In genomic region chr20:46022411-46023147, GRCh38 we compare ENCODE assay signal across 1 cellular context.
TF ChIP-seq lines count a peak whose summit lies in the region.

No MANE protein-coding gene starts in this region.

TF ChIP-seq in HEK293, 187 proteins besides CTCF, POLR2A, EP300 and RAD21 (continued from another document):
- TF ChIP-seq ZXDB (tag by site-specific recombination; IDR thresholded peaks at IDR 0.05), result no peak
- peak; percentile 89 for TF ChIP-seq EGR2 (tag by site-specific recombination; IDR thresholded peaks at IDR 0.05; ENCODE audit: low read depth)
- peak; percentile 31; the same call in 1 of the 2 replicates for TF ChIP-seq ZNF398 (tag by site-specific recombination; IDR thresholded peaks at IDR 0.05)
- TF ChIP-seq ZBTB26 (tag by site-specific recombination; optimal IDR thresholded peaks at IDR 0.05), result peak; percentile 69
- TF ChIP-seq ZNF394 (tag by site-specific recombination; IDR thresholded peaks at IDR 0.05; ENCODE audit: borderline replicate concordance), result peak; percentile 52; the same call in 1 of the 2 replicates
- TF ChIP-seq, protein P1, sequence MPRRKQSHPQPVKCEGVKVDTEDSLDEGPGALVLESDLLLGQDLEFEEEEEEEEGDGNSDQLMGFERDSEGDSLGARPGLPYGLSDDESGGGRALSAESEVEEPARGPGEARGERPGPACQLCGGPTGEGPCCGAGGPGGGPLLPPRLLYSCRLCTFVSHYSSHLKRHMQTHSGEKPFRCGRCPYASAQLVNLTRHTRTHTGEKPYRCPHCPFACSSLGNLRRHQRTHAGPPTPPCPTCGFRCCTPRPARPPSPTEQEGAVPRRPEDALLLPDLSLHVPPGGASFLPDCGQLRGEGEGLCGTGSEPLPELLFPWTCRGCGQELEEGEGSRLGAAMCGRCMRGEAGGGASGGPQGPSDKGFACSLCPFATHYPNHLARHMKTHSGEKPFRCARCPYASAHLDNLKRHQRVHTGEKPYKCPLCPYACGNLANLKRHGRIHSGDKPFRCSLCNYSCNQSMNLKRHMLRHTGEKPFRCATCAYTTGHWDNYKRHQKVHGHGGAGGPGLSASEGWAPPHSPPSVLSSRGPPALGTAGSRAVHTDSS (tag by site-specific recombination; IDR thresholded peaks at IDR 0.05), result peak; percentile 98
